8 cellular contexts compared by ENCODE assay signal in genomic region chr7:158587425-158588084, GRCh38. TPM values are rescaled to one million over a fixed set of nuclear protein-coding genes. Genes with fewer than 3 reads are reported as not detected.
DNase-seq lines count a peak whose midpoint lies in the region; TF ChIP-seq lines count a peak whose summit lies in the region.

TSS of gene PTPRN2 (minus strand) at chr7:158587823.

- no peaks in the 10 kb centered on the region for H3K9me3 Mint-ChIP-seq in dendritic cell treated with granulocyte-macrophage colony-stimulating factor and Interleukin-4, amounts not matched to agents 40 ng/mL and 50 ng/mL, for 4 days

- H3K36me3 Mint-ChIP-seq in dendritic cell treated with granulocyte-macrophage colony-stimulating factor and Interleukin-4, amounts not matched to agents 40 ng/mL and 50 ng/mL, for 4 days (ENCODE audit: low read depth), result no peaks in the 10 kb centered on the region

- H3K9me3 ChIP-seq in liver (ENCODE audit: control insufficient read depth in 4 of 4, low read length in 3 of 4), result peaks cover 0 to 3% (median 0%) of the 10 kb centered on the region in 4 donors

- WGBS in liver, result 6% methylated on average over 93 of the region's 94 CpGs

- H3K36me3 ChIP-seq in liver (ENCODE audit: control insufficient read depth in 4 of 4, insufficient read depth in 3 of 4, low read depth in 1 of 4, low read length in 3 of 4), result no peaks in the 10 kb centered on the region

- peaks cover 0 to 9% (median 6%) of the 10 kb centered on the region in 4 donors for H3K4me1 ChIP-seq in liver (ENCODE audit: control insufficient read depth in 4 of 4, insufficient read depth in 4 of 4, low read length in 3 of 4)

- no peak within 1 kb of the TSS for H3K9ac ChIP-seq in liver (ENCODE audit: low read depth in 1 of 2, low read length in 2 of 2)

- no peak within 1 kb of the TSS for H3K27ac ChIP-seq in liver (ENCODE audit: low read depth in 1 of 2, low read length in 2 of 2)

- intact Hi-C loops in dendritic cell treated with granulocyte-macrophage colony-stimulating factor and Interleukin-4, amounts not matched to agents 40 ng/mL and 50 ng/mL, for 4 days (cut with micrococcal nuclease), result no loop called here

- DNase-seq in Ammon's horn (ENCODE audit: low spot score), result peak; percentile 75
- DNase-seq in GM20000 (ENCODE audit: low spot score), result peak; percentile 97
- peak; percentile 36 for DNase-seq in NCI-H146 treated with DMSO at 0.1 percent for 48 hours (lab: John Stamatoyannopoulos, UW; ENCODE audit: unreplicated experiment)
- DNase-seq in activated CD4-positive, alpha-beta T cell treated with anti-CD3 and anti-CD28 coated beads for 4 hours, result peak; percentile 27 to 31
- DNase-seq in stimulated activated CD4-positive, alpha-beta T cell treated with anti-CD3 and anti-CD28 coated beads, TNF-alpha, amount 100 ng/mL, for 24 hours (ENCODE audit: low read depth in 3 of 3), result peak; percentile 9 to 54 (median 25)
- no peak for DNase-seq in A172 (ENCODE audit: low spot score)

- peak within 1 kb of the TSS; percentile 28 for H3K4me3 Mint-ChIP-seq in dendritic cell treated with granulocyte-macrophage colony-stimulating factor and Interleukin-4, amounts not matched to agents 40 ng/mL and 50 ng/mL, for 4 days

- peak within 1 kb of the TSS in 1 of 3 donors; percentile 47 for H3K4me3 ChIP-seq in liver (ENCODE audit: low read depth in 1 of 3, low read length in 3 of 3)

- no peak within 1 kb of the TSS for H3K27ac Mint-ChIP-seq in dendritic cell treated with granulocyte-macrophage colony-stimulating factor and Interleukin-4, amounts not matched to agents 40 ng/mL and 50 ng/mL, for 4 days

- H3K27me3 ChIP-seq in liver (ENCODE audit: control insufficient read depth in 4 of 4, insufficient read depth in 4 of 4, low read length in 3 of 4), result peaks cover 0 to 6% (median 3%) of the 10 kb centered on the region in 4 donors

- TF ChIP-seq CTCF in GM20000 (IDR thresholded peaks at IDR 0.05; ENCODE audit: extremely low read depth, missing control alignments) (no peak), liver (IDR thresholded peaks at IDR 0.05; ENCODE audit: low read depth, low read length, missing input control) (no peak)

- H3K4me1 Mint-ChIP-seq in dendritic cell treated with granulocyte-macrophage colony-stimulating factor and Interleukin-4, amounts not matched to agents 40 ng/mL and 50 ng/mL, for 4 days (ENCODE audit: low read depth), result no peaks in the 10 kb centered on the region

- TF ChIP-seq RAD21 in liver (IDR thresholded peaks at IDR 0.05), result no peak

- H3K27me3 Mint-ChIP-seq in dendritic cell treated with granulocyte-macrophage colony-stimulating factor and Interleukin-4, amounts not matched to agents 40 ng/mL and 50 ng/mL, for 4 days, result peaks cover 60% of the 10 kb centered on the region

TF ChIP-seq in liver, 16 proteins besides CTCF, POLR2A, EP300 and RAD21:
- TF ChIP-seq GABPA (IDR thresholded peaks at IDR 0.05 in 1 of 2, conservative IDR thresholded peaks at IDR 0.05 in 1 of 2) (no peak), HNF4A (conservative IDR thresholded peaks at IDR 0.05) (no peak), ZBTB33 (IDR thresholded peaks at IDR 0.05) (no peak), HNF4G (IDR thresholded peaks at IDR 0.05) (no peak), REST (IDR thresholded peaks at IDR 0.05) (peak; percentile 92)

RNA-seq across cellular contexts. Expression of gene PTPRN2, which starts in this region (rescaled TPM):
- 1 to 10 TPM in 1 of 2 donors, under 1 TPM in 1; 0.75 to 1.9 TPM for total RNA-seq in liver
- polyA plus RNA-seq in liver, result 1 to 10 TPM in 1 of 2 donors, under 1 TPM in 1; 0.96 to 1.2 TPM
- total RNA-seq in A172 (2014; rRNA removed; shearing (Covaris generic)), result 2.2 and 4.4 TPM in 2 replicates
